8 cellular contexts compared by ENCODE assay signal in genomic region chr5:131264453-131265200, GRCh38. TPM values are rescaled to one million over a fixed set of nuclear protein-coding genes. Genes with fewer than 3 reads are reported as not detected.
A peak's percentile ranks its signal among the peaks of the same experiment; 100 is the strongest.
DNase-seq lines count a peak whose midpoint lies in the region; ATAC-seq and TF ChIP-seq lines count a peak whose summit lies in the region.

No MANE protein-coding gene starts in this region.

- peak overlapping the region; percentile 92 for H3K4me3 ChIP-seq in GM23248
- peak overlapping the region; percentile 84 for H3K4me3 ChIP-seq in parathyroid adenoma (ENCODE audit: low read depth, low read length)

- H3K4me1 Mint-ChIP-seq in activated naive CD4-positive, alpha-beta T cell treated with anti-CD3 and anti-CD28 coated beads for 36 hours (ENCODE audit: low read depth), result peaks cover 48% of the 10 kb centered on the region

- no peaks in the 10 kb centered on the region for H3K27me3 Mint-ChIP-seq in activated naive CD4-positive, alpha-beta T cell treated with anti-CD3 and anti-CD28 coated beads for 36 hours (ENCODE audit: low read depth)

- H3K9me2 ChIP-seq in GM23248 (ENCODE audit: insufficient read depth), result no peaks in the 10 kb centered on the region

- TF ChIP-seq CTCF in parathyroid adenoma (IDR thresholded peaks at IDR 0.05), result no peak

- H3K79me2 ChIP-seq in GM23248 (ENCODE audit: insufficient read depth) (peaks cover 52% of the 10 kb centered on the region), parathyroid adenoma (peaks cover 21% of the 10 kb centered on the region)

- DNase-seq in Caki2 (ENCODE audit: low read depth) (peak; percentile 34), GM23248 (peak; percentile 59), NCI-H748 (lab: John Stamatoyannopoulos, UW; ENCODE audit: unreplicated experiment) (peak; percentile 75), Right ventricle myocardium superior (peak; percentile 48), NCI-H2107 (lab: John Stamatoyannopoulos, UW) (no peak), T1000 (lab: John Stamatoyannopoulos, UW) (no peak)
- peak; percentile 62 for DNase-seq in activated naive CD4-positive, alpha-beta T cell treated with anti-CD3 and anti-CD28 coated beads for 36 hours

- H4K20me1 ChIP-seq in GM23248 (ENCODE audit: insufficient read depth), result no peaks in the 10 kb centered on the region

- CTCF ChIA-PET in activated naive CD4-positive, alpha-beta T cell treated with anti-CD3 and anti-CD28 coated beads for 36 hours (lab: Charles Lee), result interaction anchor here (0.6 to 3.5 kb wide), 21 partner anchors 8 to 157 kb away, joined by 3 to 24 read pairs (median 4); partner anchors contain the start of gene HINT1

- H3K4me1 ChIP-seq in GM23248 (ENCODE audit: insufficient read depth), result peaks cover 18% of the 10 kb centered on the region
- H3K4me1 ChIP-seq in parathyroid adenoma, result no peaks in the 10 kb centered on the region

- H3K36me3 Mint-ChIP-seq in activated naive CD4-positive, alpha-beta T cell treated with anti-CD3 and anti-CD28 coated beads for 36 hours (ENCODE audit: low read depth), result peaks cover 30% of the 10 kb centered on the region

- ATAC-seq in Right ventricle myocardium superior (ENCODE audit: poor library complexity), result peak; percentile 38

- WGBS in GM23248 (ENCODE audit: low coverage in 1 of 2, low lambda C conversion rate in 2 of 2, missing lambda C conversion rate in 2 of 2), 2 experiments, result 3 to 5% methylated on average over 20 to 37 of the region's 37 CpGs

- H3K27ac ChIP-seq in GM23248 (no peak overlapping the region), parathyroid adenoma (peak overlapping the region; percentile 69)

- no peaks in the 10 kb centered on the region for H3K9me3 Mint-ChIP-seq in activated naive CD4-positive, alpha-beta T cell treated with anti-CD3 and anti-CD28 coated beads for 36 hours

- H3K4me3 Mint-ChIP-seq in activated naive CD4-positive, alpha-beta T cell treated with anti-CD3 and anti-CD28 coated beads for 36 hours, result peak overlapping the region; percentile 75

- H2AFZ ChIP-seq in GM23248 (peak overlapping the region; percentile 85), parathyroid adenoma (peak overlapping the region; percentile 97)

- H3K36me3 ChIP-seq in GM23248 (ENCODE audit: low read depth) (no peaks in the 10 kb centered on the region), parathyroid adenoma (ENCODE audit: control insufficient read depth, insufficient read depth, low read length) (no peaks in the 10 kb centered on the region)

- H3K27me3 ChIP-seq in GM23248 (replicated peaks; ENCODE audit: insufficient read depth), result no peaks in the 10 kb centered on the region
- H3K27me3 ChIP-seq in parathyroid adenoma (ENCODE audit: control insufficient read depth, insufficient read depth, low read length), result no peaks in the 10 kb centered on the region

- H3K4me2 ChIP-seq in GM23248 (ENCODE audit: unreplicated experiment), result peak overlapping the region; percentile 92
- peak overlapping the region; percentile 90 for H3K4me2 ChIP-seq in parathyroid adenoma (ENCODE audit: low read length)

- H3F3A ChIP-seq in GM23248 (ENCODE audit: insufficient read depth), result no peaks in the 10 kb centered on the region

- H3K9ac ChIP-seq in GM23248 (peak overlapping the region; percentile 79), parathyroid adenoma (no peak overlapping the region)

- H3K9me3 ChIP-seq in GM23248 (ENCODE audit: low read depth) (no peaks in the 10 kb centered on the region), parathyroid adenoma (ENCODE audit: control insufficient read depth, low read length) (no peaks in the 10 kb centered on the region)

- peak overlapping the region; percentile 87 for H3K27ac Mint-ChIP-seq in activated naive CD4-positive, alpha-beta T cell treated with anti-CD3 and anti-CD28 coated beads for 36 hours

- in situ Hi-C loops in Caki2 (cut with HindIII; ENCODE audit: low pct_unique_long_range_greater_than_20kb, low sequenced_read_pairs), result no loop called here
- in situ Hi-C loops in GM23248 (cut with MboI), result no loop called here

- intact Hi-C loops in activated naive CD4-positive, alpha-beta T cell treated with anti-CD3 and anti-CD28 coated beads for 36 hours (cut with micrococcal nuclease), result loop anchor here (1.0 to 2.0 kb wide), 3 partner anchors 7 to 370 kb away; partner anchors contain the start of gene RAPGEF6
- intact Hi-C loops in Right ventricle myocardium superior (cut with DNase I), result loop anchor here (5.0 kb wide), 1 partner anchor 92 kb away; the partner anchor contains the start of gene LYRM7

RNA-seq across cellular contexts. Expression of gene CDC42SE2, which starts 0.8 kb away (rescaled TPM):
- total RNA-seq in Caki2 (2014; rRNA removed; shearing (Covaris generic); ENCODE audit: low replicate concordance), result 40.5 and 61.6 TPM in 2 replicates
- total RNA-seq in GM23248 (2014; rRNA removed; shearing (Covaris generic)), result 17.5 and 22.1 TPM in 2 replicates
- 13.7 and 14.3 TPM in 2 replicates for polyA plus RNA-seq in GM23248 (2016; fragmentation: Nextera tagmentation; extraction: Ambion mirVana)
- 100 to 1,000 TPM; 106 to 108 TPM for total RNA-seq in activated naive CD4-positive, alpha-beta T cell treated with anti-CD3 and anti-CD28 coated beads for 36 hours
- 9.3 TPM for total RNA-seq in Right ventricle myocardium superior

Comparison
In these comparisons a context has a peak if more than half of its experiments do, and no peak if none do; other contexts are left out.
1. DNase-seq: peak in Caki2 (single experiment), GM23248 (single experiment), NCI-H748 (single experiment), activated naive CD4-positive, alpha-beta T cell treated with anti-CD3 and anti-CD28 coated beads for 36 hours (single experiment) and Right ventricle myocardium superior (single experiment); none in NCI-H2107 (single experiment) and T1000 (single experiment).